In genomic region chr1:219066631-219067349, GRCh38 we compare ENCODE assay signal across 1 cellular context.
TF ChIP-seq lines count a peak whose summit lies in the region.

No MANE protein-coding gene starts in this region.

TF ChIP-seq in IMR-90, 13 proteins besides CTCF, POLR2A, EP300 and RAD21:
- TF ChIP-seq CEBPB (IDR thresholded peaks at IDR 0.05; ENCODE audit: low read depth, low read length) (no peak), SMC3 (IDR thresholded peaks at IDR 0.05; ENCODE audit: low read depth, low read length) (peak; percentile 68)
